In the genomic region with DNA sequence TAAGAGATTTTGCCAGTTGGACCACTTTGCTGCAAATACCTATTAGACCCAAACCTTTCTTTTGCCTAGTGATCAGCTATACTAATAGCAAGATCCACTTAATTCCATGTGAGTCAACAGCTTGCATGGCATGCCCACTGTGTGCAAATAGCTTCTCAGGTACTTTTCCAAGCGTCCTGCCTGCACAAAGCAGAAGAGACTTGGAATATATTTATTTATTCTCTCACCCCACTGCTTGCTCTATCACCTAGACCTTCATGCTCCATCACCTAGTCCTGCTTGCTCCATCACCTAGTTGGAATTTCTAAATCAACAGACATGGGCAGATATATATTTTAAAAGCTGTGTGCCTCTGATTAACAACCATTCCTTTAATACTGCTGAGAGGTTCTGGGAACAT, we compare ENCODE assay signal across 12 cellular contexts. TPM values are rescaled to one million over a fixed set of nuclear protein-coding genes. Genes with fewer than 3 reads are reported as not detected.
A peak's percentile ranks its signal among the peaks of the same experiment; 100 is the strongest.
DNase-seq lines count a peak whose midpoint lies in the region; ATAC-seq and TF ChIP-seq lines count a peak whose summit lies in the region.
"Had no signal": no experiment of that assay in that cellular context is flagged by ENCODE, and none has a peak within 500 bp of the region (broad histone marks: within the 10 kb centered on the region; RNA-seq: fewer than 3 reads in every experiment).

No MANE protein-coding gene starts in this region.

- no peaks in the 10 kb centered on the region for H3K9me3 ChIP-seq in heart left ventricle
- no peaks in the 10 kb centered on the region for H3K9me3 ChIP-seq in uterus
- H3K9me3 ChIP-seq: SJCRH30 had no signal

- H3K9me3 Mint-ChIP-seq in activated T-helper 1 cell treated with anti-CD3 and anti-CD28 coated beads, Interleukin-12 subunit alpha, Interleukin-12 subunit beta, Interleukin-2, Interleukin-4 antibody, amounts not matched to agents 30 ng/mL and 10 ng/mL and 1 ng/mL, durations not matched to agents 14 hours and 24 hours and 36 hours, result no peaks in the 10 kb centered on the region
- H3K9me3 Mint-ChIP-seq in memory B cell (no peaks in the 10 kb centered on the region), progenitor cell of endocrine pancreas (ENCODE audit: low read depth) (no peaks in the 10 kb centered on the region)

- H3K27me3 ChIP-seq in heart left ventricle (no peaks in the 10 kb centered on the region), uterus (no peaks in the 10 kb centered on the region)
- H3K27me3 ChIP-seq: SJCRH30 had no signal

- H3K36me3 Mint-ChIP-seq in activated T-helper 1 cell treated with anti-CD3 and anti-CD28 coated beads, Interleukin-12 subunit alpha, Interleukin-12 subunit beta, Interleukin-2, Interleukin-4 antibody, amounts not matched to agents 30 ng/mL and 10 ng/mL and 1 ng/mL, durations not matched to agents 14 hours and 24 hours and 36 hours (ENCODE audit: low read depth), result peaks cover 18% of the 10 kb centered on the region
- H3K36me3 Mint-ChIP-seq in memory B cell, result peaks cover 18% of the 10 kb centered on the region
- no peaks in the 10 kb centered on the region for H3K36me3 Mint-ChIP-seq in progenitor cell of endocrine pancreas (ENCODE audit: insufficient read depth)

- TF ChIP-seq CTCF in heart left ventricle (IDR thresholded peaks at IDR 0.05), result no peak
- no peak for TF ChIP-seq CTCF in uterus (IDR thresholded peaks at IDR 0.05)
- no peak for TF ChIP-seq CTCF in progenitor cell of endocrine pancreas (IDR thresholded peaks at IDR 0.05; ENCODE audit: unreplicated experiment)

- peaks cover 74% of the 10 kb centered on the region for H3K4me1 Mint-ChIP-seq in activated T-helper 1 cell treated with anti-CD3 and anti-CD28 coated beads, Interleukin-12 subunit alpha, Interleukin-12 subunit beta, Interleukin-2, Interleukin-4 antibody, amounts not matched to agents 30 ng/mL and 10 ng/mL and 1 ng/mL, durations not matched to agents 14 hours and 24 hours and 36 hours (ENCODE audit: low read depth)
- peaks cover 43% of the 10 kb centered on the region for H3K4me1 Mint-ChIP-seq in memory B cell
- peaks cover 40% of the 10 kb centered on the region for H3K4me1 Mint-ChIP-seq in progenitor cell of endocrine pancreas (ENCODE audit: low read depth)

- H3K4me3 ChIP-seq in heart left ventricle, result no peak overlapping the region
- H3K4me3 ChIP-seq in uterus, result no peak overlapping the region
- H3K4me3 ChIP-seq: SJCRH30 had no signal

- WGBS in heart left ventricle, 4 donors, result 80 to 97% (median 88%) methylated on average over 1 of the region's 1 CpG

- intact Hi-C loops in heart left ventricle (cut with DNase I), result no loop called here
- intact Hi-C loops in left cardiac atrium (cut with DNase I), result no loop called here
- intact Hi-C loops in activated T-helper 1 cell treated with anti-CD3 and anti-CD28 coated beads, Interleukin-12 subunit alpha, Interleukin-12 subunit beta, Interleukin-2, Interleukin-4 antibody, amounts not matched to agents 30 ng/mL and 10 ng/mL and 1 ng/mL, durations not matched to agents 14 hours and 24 hours and 36 hours (cut with micrococcal nuclease), result no loop called here
- intact Hi-C loops in uterus (cut with DNase I; ENCODE audit: low total_unique reads), result no loop called here
- intact Hi-C loops in sciatic nerve (cut with DNase I), result no loop called here

- H3K4me3 Mint-ChIP-seq in activated T-helper 1 cell treated with anti-CD3 and anti-CD28 coated beads, Interleukin-12 subunit alpha, Interleukin-12 subunit beta, Interleukin-2, Interleukin-4 antibody, amounts not matched to agents 30 ng/mL and 10 ng/mL and 1 ng/mL, durations not matched to agents 14 hours and 24 hours and 36 hours, result no peak overlapping the region
- H3K4me3 Mint-ChIP-seq in memory B cell (no peak overlapping the region), progenitor cell of endocrine pancreas (ENCODE audit: low read depth) (no peak overlapping the region)

- DNase-seq in heart left ventricle (no peak), left cardiac atrium (no peak), memory B cell (ENCODE audit: low spot score in 2 of 2) (no peak), uterus (no peak), progenitor cell of endocrine pancreas (ENCODE audit: low spot score, unreplicated experiment) (no peak), sciatic nerve (ENCODE audit: low spot score) (no peak), UCSD-AML1 (lab: John Stamatoyannopoulos, UW; ENCODE audit: unreplicated experiment) (no peak)
- DNase-seq in activated T-helper 1 cell treated with anti-CD3 and anti-CD28 coated beads, Interleukin-12 subunit alpha, Interleukin-12 subunit beta, Interleukin-2, Interleukin-4 antibody, amounts not matched to agents 30 ng/mL and 10 ng/mL and 1 ng/mL, durations not matched to agents 14 hours and 24 hours and 36 hours (ENCODE audit: low spot score), result no peak
- DNase-seq: activated CD8-positive, alpha-beta memory T cell treated with anti-CD3 and anti-CD28 coated beads, Interleukin-2, amount 50 U/mL, for 48 hours; effector CD4-positive, alpha-beta T cell; NCI-H2029; SJCRH30 had no signal

- no peaks in the 10 kb centered on the region for H3K27me3 Mint-ChIP-seq in activated T-helper 1 cell treated with anti-CD3 and anti-CD28 coated beads, Interleukin-12 subunit alpha, Interleukin-12 subunit beta, Interleukin-2, Interleukin-4 antibody, amounts not matched to agents 30 ng/mL and 10 ng/mL and 1 ng/mL, durations not matched to agents 14 hours and 24 hours and 36 hours (ENCODE audit: insufficient read depth)
- H3K27me3 Mint-ChIP-seq in memory B cell, result no peaks in the 10 kb centered on the region
- no peaks in the 10 kb centered on the region for H3K27me3 Mint-ChIP-seq in progenitor cell of endocrine pancreas

- peak overlapping the region in 11 of 12 donors; percentile 9 to 78 (median 45) for H3K27ac ChIP-seq in heart left ventricle
- peak overlapping the region; percentile 60 to 83 for H3K27ac ChIP-seq in uterus
- H3K27ac ChIP-seq: SJCRH30 had no signal

- TF ChIP-seq POLR2A in heart left ventricle (IDR thresholded peaks at IDR 0.05) (no peak), uterus (IDR thresholded peaks at IDR 0.05) (no peak)

- no peaks in the 10 kb centered on the region for H3K36me3 ChIP-seq in heart left ventricle
- H3K36me3 ChIP-seq in uterus, result no peaks in the 10 kb centered on the region

- ATAC-seq in heart left ventricle (no peak), left cardiac atrium (no peak), memory B cell (ENCODE audit: low read depth) (no peak), sciatic nerve (no peak)

- peaks cover 9 to 86% (median 60%) of the 10 kb centered on the region in 12 donors for H3K4me1 ChIP-seq in heart left ventricle
- H3K4me1 ChIP-seq in uterus, result peaks cover 5 to 9% of the 10 kb centered on the region in 2 donors
- H3K4me1 ChIP-seq: SJCRH30 had no signal

- H3K27ac Mint-ChIP-seq in activated T-helper 1 cell treated with anti-CD3 and anti-CD28 coated beads, Interleukin-12 subunit alpha, Interleukin-12 subunit beta, Interleukin-2, Interleukin-4 antibody, amounts not matched to agents 30 ng/mL and 10 ng/mL and 1 ng/mL, durations not matched to agents 14 hours and 24 hours and 36 hours, result peak overlapping the region; percentile 79
- peak overlapping the region; percentile 75 for H3K27ac Mint-ChIP-seq in memory B cell
- no peak overlapping the region for H3K27ac Mint-ChIP-seq in progenitor cell of endocrine pancreas

RNA-seq across cellular contexts. Expression of gene MBNL1, which starts 47.6 kb away (rescaled TPM):
- total RNA-seq in heart left ventricle, result 100 to 1,000 TPM; 156 to 416 (median 193) TPM
- 10 to 100 TPM; 46.8 to 64.7 TPM for polyA plus RNA-seq in heart left ventricle
- 100 to 1,000 TPM; 141 to 154 TPM for total RNA-seq in left cardiac atrium
- total RNA-seq in activated T-helper 1 cell treated with anti-CD3 and anti-CD28 coated beads, Interleukin-12 subunit alpha, Interleukin-12 subunit beta, Interleukin-2, Interleukin-4 antibody, amounts not matched to agents 30 ng/mL and 10 ng/mL and 1 ng/mL, durations not matched to agents 14 hours and 24 hours and 36 hours, result 295 and 308 TPM in 2 replicates
- 100 to 1,000 TPM; 219 to 470 (median 243) TPM for total RNA-seq in uterus
- total RNA-seq in progenitor cell of endocrine pancreas, result 29.4 and 38.1 TPM in 2 replicates
- 215 TPM for total RNA-seq in sciatic nerve
